In genomic region chr6:72406517-72406916, GRCh38 we compare ENCODE assay signal across 19 cellular contexts.
A peak's percentile ranks its signal among the peaks of the same experiment; 100 is the strongest.
DNase-seq lines count a peak whose midpoint lies in the region; ATAC-seq and TF ChIP-seq lines count a peak whose summit lies in the region.
"Had no signal": no experiment of that assay in that cellular context is flagged by ENCODE, and none has a peak within 500 bp of the region (broad histone marks: within the 10 kb centered on the region; RNA-seq: fewer than 3 reads in every experiment).

No MANE protein-coding gene starts in this region.

- intact Hi-C loops in left cardiac atrium (cut with DNase I): no loop called here

- no peak overlapping the region for H3K4me3 ChIP-seq in GM12864 (ENCODE audit: low read depth, low read length)
- H3K4me3 ChIP-seq: BLaER1 treated with 17β-estradiol and CSF1 and Interleukin-3, amounts not matched to agents 10 nM and 100 nM; HAP-1; right atrium auricular region; tibial nerve had no signal

- TF ChIP-seq CTCF in GM12864 (IDR thresholded peaks at IDR 0.05; ENCODE audit: low read depth, low read length, missing control alignments): no peak

- ATAC-seq in GM19395 (IDR thresholded peaks at IDR 0.05; ENCODE audit: unreplicated experiment) (peak; percentile 79), HG02588 (IDR thresholded peaks at IDR 0.05; ENCODE audit: unreplicated experiment) (peak; percentile 75), HG03280 (IDR thresholded peaks at IDR 0.05; ENCODE audit: unreplicated experiment) (peak; percentile 77), left cardiac atrium (no peak), HG03097 (IDR thresholded peaks at IDR 0.05; ENCODE audit: low FRiP score, unreplicated experiment) (no peak)
- ATAC-seq: left ventricle myocardium superior had no signal

- DNase-seq in GM12864 (ENCODE audit: low read depth): peak; percentile 5
- no peak for DNase-seq in left cardiac atrium
- DNase-seq in NCI-H187 (lab: John Stamatoyannopoulos, UW): no peak
- no peak for DNase-seq in HPDE6-E6E7 (ENCODE audit: extremely low spot score)
- DNase-seq: GDM1; left ventricle myocardium superior; NCI-H1930; nucleus accumbens; SHP77 treated with DMSO at 0.1 percent for 48 hours; stimulated activated CD4-positive, alpha-beta T cell treated with anti-CD3 and anti-CD28 coated beads, Interleukin-15, amount 100 ng/mL, for 24 hours; stimulated activated naive CD4-positive, alpha-beta T cell treated with Interleukin-2 at 50 U/mL for 16 hours had no signal

Comparison
In these comparisons a context has a peak if more than half of its experiments do, and no peak if none do; other contexts are left out.
1. ATAC-seq: peak in GM19395 (single experiment), HG02588 (single experiment) and HG03280 (single experiment); none in left cardiac atrium (0 of 2) and HG03097 (single experiment).